Comparison of ENCODE assay signal across 20 cellular contexts in genomic region chr22:24501366-24502005, GRCh38. TPM values are rescaled to one million over a fixed set of nuclear protein-coding genes. Genes with fewer than 3 reads are reported as not detected.
"Had no signal": no experiment of that assay in that cellular context is flagged by ENCODE, and none has a peak within 500 bp of the region (broad histone marks: within the 10 kb centered on the region; RNA-seq: fewer than 3 reads in every experiment).

No MANE protein-coding gene starts in this region.

- H3K4me3 ChIP-seq: coronary artery, esophagus squamous epithelium, lung, skin epidermis, tibial artery, vagina had no signal

- H3K9me3 ChIP-seq: esophagus squamous epithelium, tibial artery, vagina had no signal

- H3K36me3 ChIP-seq: esophagus squamous epithelium, tibial artery, vagina had no signal

- H3K27me3 ChIP-seq: tibial artery, vagina had no signal

- ATAC-seq: activated CD8-positive, alpha-beta T cell treated with anti-CD3 and anti-CD28 coated beads for 36 hours; activated T-cell treated with anti-CD3 and anti-CD28 coated beads, Interleukin-2, amount 50 U/mL, for 4 hours had no signal

- FAIRE-seq: endothelial cell of umbilical vein had no signal

- DNase-seq: activated B cell treated with CpG ODN at 0.5 μM for 24 hours; activated CD4-positive, alpha-beta T cell treated with anti-CD3 and anti-CD28 coated beads for 48 hours; activated CD8-positive, alpha-beta T cell treated with anti-CD3 and anti-CD28 coated beads for 36 hours; activated effector memory CD4-positive, alpha-beta T cell treated with Interleukin-2 at 50 U/mL for 16 hours; activated naive CD4-positive, alpha-beta T cell treated with anti-CD3 and anti-CD28 coated beads, Interleukin-2, amount 50 U/mL, for 16 hours; activated T-cell treated with anti-CD3 and anti-CD28 coated beads, Interleukin-2, amount 50 U/mL, for 4 hours; central memory CD4-positive, alpha-beta T cell; effector CD4-positive, alpha-beta T cell; esophagus squamous epithelium; stimulated activated CD4-positive, alpha-beta T cell treated with anti-CD3 and anti-CD28 coated beads, Interleukin-4, amount 100 ng/mL, for 24 hours; stimulated activated naive CD4-positive, alpha-beta T cell; T-helper 2 cell; tibial artery had no signal

- H3K27ac ChIP-seq: coronary artery, esophagus squamous epithelium, skin epidermis, tibial artery, vagina had no signal

- H3K4me1 ChIP-seq: tibial artery, vagina had no signal

RNA-seq across cellular contexts. Expression of gene UPB1, which starts 6.4 kb away (rescaled TPM):
- total RNA-seq: neural crest cell, renal cortical epithelial cell, vagina had no signal
